Comparison of ENCODE assay signal across 8 cellular contexts in the genomic region with DNA sequence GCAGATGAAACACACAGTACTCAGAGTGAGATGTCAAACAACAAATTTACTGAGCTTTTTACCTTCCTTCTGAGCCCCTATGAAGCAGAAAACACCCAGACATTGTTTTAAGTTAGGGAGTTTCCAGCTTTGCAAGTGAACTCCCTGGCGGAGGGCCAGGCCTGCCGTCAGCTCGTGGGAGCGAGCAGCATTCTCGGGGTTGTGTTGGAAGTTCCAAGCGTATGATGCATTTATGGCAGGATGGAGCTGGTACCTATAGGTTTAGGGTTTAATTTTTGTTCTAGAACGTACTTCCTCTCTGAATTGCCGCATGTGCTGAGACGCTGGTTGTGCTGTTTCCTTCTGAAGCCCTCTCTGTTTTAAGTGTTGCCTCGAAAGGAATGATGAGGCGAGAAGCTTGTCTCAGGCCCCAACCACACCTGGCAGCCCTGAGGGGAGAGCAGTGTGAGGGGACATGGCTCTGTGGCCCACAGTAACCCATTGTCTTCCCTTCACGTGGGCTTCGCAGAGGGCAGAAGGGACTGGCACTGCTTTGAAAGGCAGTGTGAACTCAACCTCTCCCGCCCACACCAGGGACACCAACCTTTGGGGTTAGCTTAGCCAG.
DNase-seq lines count a peak whose midpoint lies in the region; ATAC-seq, FAIRE-seq and TF ChIP-seq lines count a peak whose summit lies in the region.

No MANE protein-coding gene starts in this region.

- DNase-seq in astrocyte (ENCODE audit: low read depth) (peak; percentile 92), kidney epithelial cell (ENCODE audit: low read depth) (peak; percentile 82), NCI-H510A (lab: John Stamatoyannopoulos, UW) (no peak), cortex of kidney (lab: John Stamatoyannopoulos, UW) (no peak), NOMO-1 treated with dmso at 0.1 percent for 144 hours (lab: John Stamatoyannopoulos, UW; ENCODE audit: unreplicated experiment) (no peak)

- peaks cover 39% of the 10 kb centered on the region for H3K4me1 Mint-ChIP-seq in astrocyte (ENCODE audit: low read depth, unreplicated experiment)

- H4K20me1 ChIP-seq in astrocyte (ENCODE audit: insufficient read depth, low read length), result no peaks in the 10 kb centered on the region

- peak overlapping the region; percentile 59 for H3K27ac Mint-ChIP-seq in astrocyte (ENCODE audit: unreplicated experiment)

- ATAC-seq in GM19023 (IDR thresholded peaks at IDR 0.05; ENCODE audit: unreplicated experiment), result no peak

- H3K4me1 ChIP-seq in HEK293 (ENCODE audit: control insufficient read depth, insufficient read depth, low read length) (peaks cover 18% of the 10 kb centered on the region), astrocyte (ENCODE audit: insufficient read depth, low read length) (peaks cover 43% of the 10 kb centered on the region), stomach smooth muscle (ENCODE audit: control insufficient read depth, insufficient read depth, low read length) (peaks cover 27% of the 10 kb centered on the region)

- H3K36me3 ChIP-seq in HEK293 (ENCODE audit: control insufficient read depth in 2 of 2, insufficient read depth in 1 of 2, low read length in 2 of 2) (no peaks in the 10 kb centered on the region), astrocyte (ENCODE audit: insufficient read depth, low read length) (no peaks in the 10 kb centered on the region), kidney epithelial cell (ENCODE audit: control insufficient read depth, insufficient read depth, low read length) (no peaks in the 10 kb centered on the region), stomach smooth muscle (ENCODE audit: control insufficient read depth in 2 of 2, insufficient read depth in 2 of 2, low read length in 2 of 2) (no peaks in the 10 kb centered on the region)

- POLR2A ChIA-PET in HEK293 (lab: Yijun Ruan, JAX), result no interaction called here

- H3K9ac ChIP-seq in astrocyte (ENCODE audit: low read length) (peak overlapping the region; percentile 62), stomach smooth muscle (ENCODE audit: low read length in 2 of 2) (peak overlapping the region in 1 of 2 donors; percentile 7)

- no peak overlapping the region for H3K4me3 Mint-ChIP-seq in astrocyte (ENCODE audit: unreplicated experiment)

- no peaks in the 10 kb centered on the region for H3K27me3 Mint-ChIP-seq in astrocyte (ENCODE audit: low read depth, unreplicated experiment)

- peaks cover 2% of the 10 kb centered on the region for H3K9me3 Mint-ChIP-seq in astrocyte (ENCODE audit: unreplicated experiment)

- no peaks in the 10 kb centered on the region for H3K79me2 ChIP-seq in astrocyte (ENCODE audit: insufficient read depth, low read length)

- no peaks in the 10 kb centered on the region for H3K9me3 ChIP-seq in HEK293 (ENCODE audit: control insufficient read depth, insufficient read depth, low read depth, low read length)
- H3K9me3 ChIP-seq in astrocyte (ENCODE audit: insufficient read depth, low read depth, low read length), result no peaks in the 10 kb centered on the region
- no peaks in the 10 kb centered on the region for H3K9me3 ChIP-seq in stomach smooth muscle (ENCODE audit: control insufficient read depth in 2 of 2, low read length in 2 of 2)

- H3K27me3 ChIP-seq in astrocyte (ENCODE audit: insufficient read depth, low read length), result no peaks in the 10 kb centered on the region
- H3K27me3 ChIP-seq in kidney epithelial cell (ENCODE audit: control insufficient read depth, insufficient read depth, low read length), result no peaks in the 10 kb centered on the region
- H3K27me3 ChIP-seq in stomach smooth muscle (ENCODE audit: control insufficient read depth in 1 of 2, insufficient read depth in 2 of 2, low read length in 2 of 2), result no peaks in the 10 kb centered on the region

- peak overlapping the region; percentile 41 for H2AFZ ChIP-seq in astrocyte (ENCODE audit: low read depth, low read length)

- no peak overlapping the region for H3K4me3 ChIP-seq in HEK293 (ENCODE audit: low read depth, low read length)
- H3K4me3 ChIP-seq in astrocyte (ENCODE audit: insufficient read depth, low read depth, low read length), result no peak overlapping the region
- no peak overlapping the region for H3K4me3 ChIP-seq in kidney epithelial cell (ENCODE audit: low read depth, low read length)
- peak overlapping the region in 1 of 2 donors; percentile 35 for H3K4me3 ChIP-seq in stomach smooth muscle (ENCODE audit: low read length in 2 of 2)

- H3K4me2 ChIP-seq in astrocyte (ENCODE audit: low read length), result peak overlapping the region; percentile 32

- H3K27ac ChIP-seq in HEK293 (ENCODE audit: extremely low read depth, low read depth, low read length), result no peak overlapping the region; the same call in 1 of the 2 replicates
- H3K27ac ChIP-seq in astrocyte (ENCODE audit: low read depth, low read length), result peak overlapping the region; percentile 71
- H3K27ac ChIP-seq in stomach smooth muscle (ENCODE audit: low read length), result peak overlapping the region; percentile 11

- CTCF ChIA-PET in HEK293 (lab: Yijun Ruan, JAX), result interaction anchor here (1.1 to 1.5 kb wide), 2 partner anchors 148 to 174 kb away, joined by 3 read pairs; no protein-coding TSS in a partner anchor

- no peaks in the 10 kb centered on the region for H3K36me3 Mint-ChIP-seq in astrocyte (ENCODE audit: low read depth, unreplicated experiment)

- no peak for FAIRE-seq in astrocyte (lab: Jason Lieb, UNC)

- TF ChIP-seq CTCF in HEK293 (tag by site-specific recombination; IDR thresholded peaks at IDR 0.05) (no peak), astrocyte (IDR thresholded peaks at IDR 0.05; ENCODE audit: insufficient read depth, low read depth, low read length) (no peak), kidney epithelial cell (IDR thresholded peaks at IDR 0.05; ENCODE audit: insufficient read depth, low read length, poor library complexity, severe bottlenecking) (no peak)

TF ChIP-seq in HEK293, 187 proteins besides CTCF, POLR2A, EP300 and RAD21:
- no peak for TF ChIP-seq INSM2 (tag by site-specific recombination; IDR thresholded peaks at IDR 0.05)
- TF ChIP-seq WT1 (tag by site-specific recombination; IDR thresholded peaks at IDR 0.05), result peak; percentile 44; the same call in 1 of the 2 replicates
TF ChIP-seq in HEK293: peak in this region for 1.

Comparison
In these comparisons a context has a peak if more than half of its experiments do, and no peak if none do; other contexts are left out.
1. DNase-seq: peak in astrocyte (single experiment) and kidney epithelial cell (single experiment); none in NCI-H510A (single experiment), cortex of kidney (single experiment) and NOMO-1 treated with dmso at 0.1 percent for 144 hours (single experiment).